11 cellular contexts compared by ENCODE assay signal in genomic region chr7:112129655-112130323, GRCh38.
DNase-seq lines count a peak whose midpoint lies in the region; ATAC-seq and TF ChIP-seq lines count a peak whose summit lies in the region.
"Had no signal": no experiment of that assay in that cellular context is flagged by ENCODE, and none has a peak within 500 bp of the region (broad histone marks: within the 10 kb centered on the region; RNA-seq: fewer than 3 reads in every experiment).

No MANE protein-coding gene starts in this region.

- H3K4me1 Mint-ChIP-seq in MCF 10A (ENCODE audit: insufficient read depth, unreplicated experiment) = peaks cover 14% of the 10 kb centered on the region

- DNase-seq in Right ventricle myocardium superior (no peak), left cardiac atrium (no peak), MCF 10A (ENCODE audit: unreplicated experiment) (peak; percentile 79), left kidney (ENCODE audit: low read depth, low spot score) (peak; percentile 68), uterus (peak; percentile 25 to 26), T-helper 1 cell (no peak)
- DNase-seq: brain microvascular endothelial cell, NCI-H1930, testis had no signal

- intact Hi-C loops in Right ventricle myocardium superior (cut with DNase I) (no loop called here), left cardiac atrium (cut with DNase I) (loop anchor here in 1 of 2 donors (10.0 kb wide), 1 partner anchor 75 kb away; the partner anchor contains the start of genes DOCK4 and ZNF277), MCF 10A (cut with micrococcal nuclease) (no loop called here), uterus (cut with DNase I; ENCODE audit: low total_unique reads) (no loop called here)

- H3K36me3 Mint-ChIP-seq in MCF 10A (ENCODE audit: insufficient read depth, unreplicated experiment) = peaks cover 6% of the 10 kb centered on the region

- BruUV-seq in MCF 10A (replicated peaks; lab: Mats Ljungman, UMichigan) = no TSS peak

- no peaks in the 10 kb centered on the region for H3K9me3 Mint-ChIP-seq in MCF 10A (ENCODE audit: unreplicated experiment)

- no peak for TF ChIP-seq POLR2A in uterus (IDR thresholded peaks at IDR 0.05)

- no peaks in the 10 kb centered on the region for H3K27me3 Mint-ChIP-seq in MCF 10A (ENCODE audit: insufficient read depth, unreplicated experiment)

- TF ChIP-seq CTCF in MCF 10A (IDR thresholded peaks at IDR 0.05; ENCODE audit: unreplicated experiment) (no peak), uterus (IDR thresholded peaks at IDR 0.05) (no peak)

- no peaks in the 10 kb centered on the region for H3K36me3 ChIP-seq in uterus
- H3K36me3 ChIP-seq: brain microvascular endothelial cell had no signal

- CTCF ChIA-PET in MCF 10A (lab: Yijun Ruan, JAX) = interaction anchor here (0.6 to 1.1 kb wide), 5 partner anchors 9 to 176 kb away, joined by 3 read pairs; no protein-coding TSS in a partner anchor

- no peak overlapping the region for H3K4me3 ChIP-seq in uterus
- H3K4me3 ChIP-seq: testis had no signal

- POLR2A ChIA-PET in MCF 10A (lab: Yijun Ruan, JAX) = interaction anchor here (0.5 to 0.8 kb wide), 3 partner anchors 17 to 251 kb away, joined by 3 read pairs; no protein-coding TSS in a partner anchor

- H3K9me3 ChIP-seq in uterus = no peaks in the 10 kb centered on the region
- H3K9me3 ChIP-seq: testis had no signal

- ATAC-seq in Right ventricle myocardium superior (ENCODE audit: poor library complexity) = peak; percentile 44
- no peak for ATAC-seq in left cardiac atrium
- ATAC-seq in HG03469 (IDR thresholded peaks at IDR 0.05; ENCODE audit: unreplicated experiment) = no peak
- no peak for ATAC-seq in HG03565 (IDR thresholded peaks at IDR 0.05; ENCODE audit: unreplicated experiment)

- peak overlapping the region; percentile 86 for H3K27ac Mint-ChIP-seq in MCF 10A (ENCODE audit: low read depth, unreplicated experiment)

- no peak overlapping the region for H3K4me3 Mint-ChIP-seq in MCF 10A (ENCODE audit: unreplicated experiment)

- peak overlapping the region; percentile 43 to 57 for H3K27ac ChIP-seq in uterus
- H3K27ac ChIP-seq: brain microvascular endothelial cell, testis had no signal

- no peaks in the 10 kb centered on the region for H3K27me3 ChIP-seq in uterus
- H3K27me3 ChIP-seq: brain microvascular endothelial cell, testis had no signal

- H3K4me1 ChIP-seq in uterus = no peaks in the 10 kb centered on the region
- H3K4me1 ChIP-seq: testis had no signal

Comparison
In these comparisons a context has a peak if more than half of its experiments do, and no peak if none do; other contexts are left out.
1. DNase-seq: peak in MCF 10A (single experiment), left kidney (single experiment) and uterus (2 of 2); none in Right ventricle myocardium superior (single experiment), left cardiac atrium (single experiment) and T-helper 1 cell (0 of 5).